8 cellular contexts compared by ENCODE assay signal in genomic region chr1:240027059-240027462, GRCh38.
A peak's percentile ranks its signal among the peaks of the same experiment; 100 is the strongest.
DNase-seq lines count a peak whose midpoint lies in the region; ATAC-seq, FAIRE-seq and TF ChIP-seq lines count a peak whose summit lies in the region.

No MANE protein-coding gene starts in this region.

- no peak overlapping the region for H3K4me2 ChIP-seq in K562 (ENCODE audit: insufficient read depth, low read length)

- ATAC-seq in GM19328 (IDR thresholded peaks at IDR 0.05; ENCODE audit: unreplicated experiment) (peak; percentile 82), HG03442 (IDR thresholded peaks at IDR 0.05; ENCODE audit: unreplicated experiment) (peak; percentile 92), K562 (peak; percentile 73), upper lobe of right lung (peak; percentile 67), HG03039 (IDR thresholded peaks at IDR 0.05; ENCODE audit: unreplicated experiment) (no peak)

- FAIRE-seq in K562 (lab: Jason Lieb, UNC): peak; percentile 67

- TF ChIP-seq CTCF in K562 (IDR thresholded peaks at IDR 0.05 in 2 of 3, conservative IDR thresholded peaks at IDR 0.05 in 1 of 3; ENCODE audit: insufficient read depth in 2 of 3, low read depth in 1 of 3, low read length in 3 of 3) (peak; percentile 48 to 68 (median 66)), upper lobe of right lung (IDR thresholded peaks at IDR 0.05) (peak; percentile 78)

- H3K4me3 ChIP-seq in K562 (no peak overlapping the region), upper lobe of right lung (no peak overlapping the region)

- no peaks in the 10 kb centered on the region for H4K20me1 ChIP-seq in K562 (replicated peaks; ENCODE audit: control insufficient read depth, insufficient read depth, low read length)

- H3K9ac ChIP-seq in K562 (ENCODE audit: insufficient read depth in 1 of 2, low read depth in 2 of 2, low read length in 2 of 2): no peak overlapping the region

- POLR2A ChIA-PET in K562 (lab: Yijun Ruan, JAX): no interaction called here

- CTCF ChIA-PET in K562 (lab: Yijun Ruan, JAX; ENCODE audit: low intra/inter-chr PET ratio): interaction anchor here (0.7 to 1.4 kb wide), 2 partner anchors 123 to 162 kb away, joined by 3 to 4 read pairs; no protein-coding TSS in a partner anchor

- no TSS peak for BruUV-seq in K562 (replicated peaks; lab: Mats Ljungman, UMichigan)

- H3K4me1 ChIP-seq in K562 (replicated peaks in 1 of 2; ENCODE audit: control insufficient read depth in 2 of 2, insufficient read depth in 2 of 2, low read length in 2 of 2) (no peaks in the 10 kb centered on the region), upper lobe of right lung (no peaks in the 10 kb centered on the region)

- intact Hi-C loops in K562 (cut with micrococcal nuclease) (loop anchor here (1.0 kb wide), 1 partner anchor 162 kb away; no protein-coding TSS in a partner anchor), upper lobe of right lung (cut with DNase I) (no loop called here)

- H3K9me3 ChIP-seq in K562 (replicated peaks; ENCODE audit: control insufficient read depth, insufficient read depth, low read depth, low read length) (no peaks in the 10 kb centered on the region), upper lobe of right lung (no peaks in the 10 kb centered on the region)

- no peak for TF ChIP-seq EP300 in K562 (IDR thresholded peaks at IDR 0.05; ENCODE audit: low read length)

- peak; percentile 31 to 49 for TF ChIP-seq RAD21 in K562 (CRISPR knock-in tag; conservative IDR thresholded peaks at IDR 0.05 in 1 of 2, IDR thresholded peaks at IDR 0.05 in 1 of 2)

- in situ Hi-C loops in K562 (cut with MboI): no loop called here

- H3K27ac ChIP-seq in K562 (ENCODE audit: extremely low read depth, low read depth, low read length) (no peak overlapping the region), upper lobe of right lung (no peak overlapping the region)

- H3K36me3 ChIP-seq in K562 (ENCODE audit: control insufficient read depth, insufficient read depth, low read length) (no peaks in the 10 kb centered on the region), upper lobe of right lung (no peaks in the 10 kb centered on the region)

- H3K79me2 ChIP-seq in K562 (ENCODE audit: control insufficient read depth, insufficient read depth, low read length): no peaks in the 10 kb centered on the region

- no peak for TF ChIP-seq POLR2A in K562 (conservative IDR thresholded peaks at IDR 0.05)

- H3K27me3 ChIP-seq in K562 (ENCODE audit: control insufficient read depth in 2 of 2, insufficient read depth in 2 of 2, low read length in 2 of 2) (no peaks in the 10 kb centered on the region), upper lobe of right lung (no peaks in the 10 kb centered on the region)

- DNase-seq in DMS53 treated with DMSO at 0.1 percent for 48 hours (lab: John Stamatoyannopoulos, UW; ENCODE audit: unreplicated experiment) (peak; percentile 46), NCI-H69 (lab: John Stamatoyannopoulos, UW) (peak; percentile 71), K562 (ENCODE audit: extremely low read depth in 1 of 4, low spot score in 3 of 4) (peak; percentile 32 to 42 (median 39)), kidney tubule cell (ENCODE audit: low spot score) (peak; percentile 61), upper lobe of right lung (no peak)

- H3K9me1 ChIP-seq in K562 (ENCODE audit: control insufficient read depth, insufficient read depth, low read length): no peaks in the 10 kb centered on the region

- no peak overlapping the region for H2AFZ ChIP-seq in K562 (ENCODE audit: low read depth, low read length)

- WGBS in K562 (ENCODE audit: insufficient coverage, low coverage, missing lambda C conversion rate): 0% methylated on average over 5 of the region's 5 CpGs

TF ChIP-seq in K562, 482 proteins besides CTCF, POLR2A, EP300 and RAD21:
- no peak for TF ChIP-seq ZNF57 (CRISPR knock-in tag; IDR thresholded peaks at IDR 0.05)
- peak; percentile 89 for TF ChIP-seq ZNF384 (IDR thresholded peaks at IDR 0.05; ENCODE audit: low read depth, low read length)
- peak; percentile 86 for TF ChIP-seq ZNF766 (CRISPR knock-in tag; conservative IDR thresholded peaks at IDR 0.05)
- TF ChIP-seq, protein P1, sequence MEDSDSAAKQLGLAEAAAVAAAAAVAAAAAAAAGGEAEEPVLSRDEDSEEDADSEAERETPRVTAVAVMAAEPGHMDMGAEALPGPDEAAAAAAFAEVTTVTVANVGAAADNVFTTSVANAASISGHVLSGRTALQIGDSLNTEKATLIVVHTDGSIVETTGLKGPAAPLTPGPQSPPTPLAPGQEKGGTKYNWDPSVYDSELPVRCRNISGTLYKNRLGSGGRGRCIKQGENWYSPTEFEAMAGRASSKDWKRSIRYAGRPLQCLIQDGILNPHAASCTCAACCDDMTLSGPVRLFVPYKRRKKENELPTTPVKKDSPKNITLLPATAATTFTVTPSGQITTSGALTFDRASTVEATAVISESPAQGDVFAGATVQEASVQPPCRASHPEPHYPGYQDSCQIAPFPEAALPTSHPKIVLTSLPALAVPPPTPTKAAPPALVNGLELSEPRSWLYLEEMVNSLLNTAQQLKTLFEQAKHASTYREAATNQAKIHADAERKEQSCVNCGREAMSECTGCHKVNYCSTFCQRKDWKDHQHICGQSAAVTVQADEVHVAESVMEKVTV (CRISPR knock-in tag; IDR thresholded peaks at IDR 0.05): 0 out of 2 replicates have a peak, but pooled peaks have one; percentile 29
TF ChIP-seq in K562: peak in this region for 3.
